Comparison of ENCODE assay signal across 14 cellular contexts in genomic region chr1:78855258-78855657, GRCh38.
DNase-seq lines count a peak whose midpoint lies in the region; ATAC-seq and TF ChIP-seq lines count a peak whose summit lies in the region.
"Had no signal": no experiment of that assay in that cellular context is flagged by ENCODE, and none has a peak within 500 bp of the region (broad histone marks: within the 10 kb centered on the region; RNA-seq: fewer than 3 reads in every experiment).

No MANE protein-coding gene starts in this region.

- ATAC-seq in GM21786 (IDR thresholded peaks at IDR 0.05; ENCODE audit: unreplicated experiment) (peak; percentile 92), HG03175 (IDR thresholded peaks at IDR 0.05; ENCODE audit: unreplicated experiment) (peak; percentile 83)
- peak; percentile 52 for ATAC-seq in activated T-helper 17 cell treated with anti-CD3 and anti-CD28 coated beads, Interleukin-2, amount 50 U/mL, for 72 hours (replicated peaks)
- ATAC-seq: left colon had no signal

- H3K27me3 Mint-ChIP-seq in activated T-helper 17 cell treated with anti-CD3 and anti-CD28 coated beads, Interleukin-2, amount 50 U/mL, for 72 hours, result peaks cover 15% of the 10 kb centered on the region
- H3K27me3 Mint-ChIP-seq in nephron progenitor cell (ENCODE audit: low read depth, poor library complexity), result peaks cover 3% of the 10 kb centered on the region
- H3K27me3 Mint-ChIP-seq: activated CD4-positive, alpha-beta T cell treated with anti-CD3 and anti-CD28 coated beads, Interleukin-2, amount 10 ng/mL, durations not matched to agents 24 days and 14 days; activated naive CD4-positive, alpha-beta T cell treated with anti-CD3 and anti-CD28 coated beads, Interleukin-2, amount 10 ng/mL, durations not matched to agents 7 days and 5 days had no signal

- H3K27ac Mint-ChIP-seq in activated T-helper 17 cell treated with anti-CD3 and anti-CD28 coated beads, Interleukin-2, amount 50 U/mL, for 72 hours, result no peak overlapping the region
- H3K27ac Mint-ChIP-seq in nephron progenitor cell, result no peak overlapping the region
- H3K27ac Mint-ChIP-seq: activated CD4-positive, alpha-beta T cell treated with anti-CD3 and anti-CD28 coated beads, Interleukin-2, amount 10 ng/mL, durations not matched to agents 24 days and 14 days had no signal

- no peaks in the 10 kb centered on the region for H3K4me1 Mint-ChIP-seq in activated T-helper 17 cell treated with anti-CD3 and anti-CD28 coated beads, Interleukin-2, amount 50 U/mL, for 72 hours
- H3K4me1 Mint-ChIP-seq in nephron progenitor cell, result no peaks in the 10 kb centered on the region
- H3K4me1 Mint-ChIP-seq: activated naive CD4-positive, alpha-beta T cell treated with anti-CD3 and anti-CD28 coated beads, Interleukin-2, amount 10 ng/mL, durations not matched to agents 7 days and 5 days had no signal

- no peaks in the 10 kb centered on the region for H3K36me3 Mint-ChIP-seq in activated T-helper 17 cell treated with anti-CD3 and anti-CD28 coated beads, Interleukin-2, amount 50 U/mL, for 72 hours (ENCODE audit: low read depth)
- peaks cover 5% of the 10 kb centered on the region for H3K36me3 Mint-ChIP-seq in nephron progenitor cell (ENCODE audit: low read depth)
- H3K36me3 Mint-ChIP-seq: activated naive CD4-positive, alpha-beta T cell treated with anti-CD3 and anti-CD28 coated beads, Interleukin-2, amount 10 ng/mL, durations not matched to agents 7 days and 5 days had no signal

- no peaks in the 10 kb centered on the region for H3K9me3 Mint-ChIP-seq in activated T-helper 17 cell treated with anti-CD3 and anti-CD28 coated beads, Interleukin-2, amount 50 U/mL, for 72 hours
- peaks cover 10% of the 10 kb centered on the region for H3K9me3 Mint-ChIP-seq in nephron progenitor cell
- H3K9me3 Mint-ChIP-seq: activated naive CD4-positive, alpha-beta T cell treated with anti-CD3 and anti-CD28 coated beads, Interleukin-2, amount 10 ng/mL, durations not matched to agents 7 days and 5 days had no signal

- TF ChIP-seq CTCF in nephron progenitor cell (IDR thresholded peaks at IDR 0.05), result no peak

- H3K4me3 Mint-ChIP-seq in activated T-helper 17 cell treated with anti-CD3 and anti-CD28 coated beads, Interleukin-2, amount 50 U/mL, for 72 hours, result no peak overlapping the region
- no peak overlapping the region for H3K4me3 Mint-ChIP-seq in nephron progenitor cell
- H3K4me3 Mint-ChIP-seq: activated CD4-positive, alpha-beta T cell treated with anti-CD3 and anti-CD28 coated beads, Interleukin-2, amount 10 ng/mL, durations not matched to agents 24 days and 14 days; activated naive CD4-positive, alpha-beta T cell treated with anti-CD3 and anti-CD28 coated beads, Interleukin-2, amount 10 ng/mL, durations not matched to agents 7 days and 5 days had no signal

- DNase-seq in NOMO-1 treated with DMSO at 0.1 percent for 48 hours (lab: John Stamatoyannopoulos, UW; ENCODE audit: unreplicated experiment), result peak; percentile 14
- DNase-seq in NOMO-1 treated with dmso at 0.1 percent for 144 hours (lab: John Stamatoyannopoulos, UW; ENCODE audit: unreplicated experiment), result no peak
- DNase-seq in globus pallidus (ENCODE audit: low spot score), result no peak
- DNase-seq in nephron progenitor cell, result no peak
- no peak for DNase-seq in GM19240 (ENCODE audit: insufficient read length, low spot score)
- DNase-seq: 8988T; activated CD4-positive, alpha-beta T cell treated with anti-CD3 and anti-CD28 coated beads, Interleukin-2, amount 10 ng/mL, durations not matched to agents 24 days and 14 days; activated naive CD4-positive, alpha-beta T cell treated with anti-CD3 and anti-CD28 coated beads, Interleukin-2, amount 10 ng/mL, durations not matched to agents 7 days and 5 days; DMS79 treated with DMSO at 0.1 percent for 48 hours; left colon; stimulated activated CD4-positive, alpha-beta T cell treated with anti-CD3 and anti-CD28 coated beads, Interleukin-4, amount 100 ng/mL, for 1 hour had no signal
